In the genomic region with DNA sequence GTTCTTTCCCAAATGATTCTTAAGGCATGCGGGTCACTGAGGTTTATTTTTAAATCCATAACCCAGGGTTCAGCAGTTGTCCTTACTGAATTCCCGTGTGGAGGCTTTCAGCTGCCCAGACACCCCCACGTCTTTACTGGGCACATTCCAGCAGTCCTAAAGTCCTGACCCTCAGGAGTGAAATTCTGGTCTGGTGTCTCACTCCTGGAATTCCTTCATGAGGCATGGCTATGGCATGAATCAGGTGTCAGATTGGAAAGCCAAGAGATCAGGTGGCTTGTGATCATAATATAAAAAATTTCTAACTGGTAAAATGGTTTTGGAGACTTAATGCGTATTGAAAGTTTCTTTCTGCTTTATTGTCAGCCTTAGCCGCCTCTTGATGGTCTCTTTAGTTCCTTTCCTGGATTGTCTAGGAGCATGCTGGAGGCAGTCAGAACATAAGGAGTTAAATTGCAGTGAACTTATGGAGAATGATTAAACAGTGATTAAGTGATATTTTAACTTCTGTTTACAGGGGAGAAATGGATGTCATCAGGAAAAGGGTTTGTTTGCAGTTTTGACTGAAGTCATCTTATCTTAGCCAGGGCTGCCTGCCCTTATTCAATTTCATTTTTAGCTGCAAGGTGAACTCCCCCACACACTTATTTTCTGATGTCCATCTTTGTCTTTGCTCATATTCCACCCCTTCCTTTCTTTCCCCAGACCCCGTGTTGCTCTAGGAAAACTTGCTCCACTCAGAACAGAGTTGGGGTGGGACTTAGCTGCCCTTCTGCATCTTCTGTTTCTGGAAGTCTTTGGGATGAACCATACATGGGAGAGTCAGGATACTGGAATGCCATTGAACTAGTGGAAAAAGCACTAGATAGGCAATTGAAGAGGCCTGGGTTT, we compare ENCODE assay signal across 1 cellular context.
TF ChIP-seq lines count a peak whose summit lies in the region.

No MANE protein-coding gene starts in this region.

TF ChIP-seq in GM23338, 12 proteins besides CTCF, POLR2A, EP300 and RAD21 (continued from another document):
- TF ChIP-seq, protein P1, sequence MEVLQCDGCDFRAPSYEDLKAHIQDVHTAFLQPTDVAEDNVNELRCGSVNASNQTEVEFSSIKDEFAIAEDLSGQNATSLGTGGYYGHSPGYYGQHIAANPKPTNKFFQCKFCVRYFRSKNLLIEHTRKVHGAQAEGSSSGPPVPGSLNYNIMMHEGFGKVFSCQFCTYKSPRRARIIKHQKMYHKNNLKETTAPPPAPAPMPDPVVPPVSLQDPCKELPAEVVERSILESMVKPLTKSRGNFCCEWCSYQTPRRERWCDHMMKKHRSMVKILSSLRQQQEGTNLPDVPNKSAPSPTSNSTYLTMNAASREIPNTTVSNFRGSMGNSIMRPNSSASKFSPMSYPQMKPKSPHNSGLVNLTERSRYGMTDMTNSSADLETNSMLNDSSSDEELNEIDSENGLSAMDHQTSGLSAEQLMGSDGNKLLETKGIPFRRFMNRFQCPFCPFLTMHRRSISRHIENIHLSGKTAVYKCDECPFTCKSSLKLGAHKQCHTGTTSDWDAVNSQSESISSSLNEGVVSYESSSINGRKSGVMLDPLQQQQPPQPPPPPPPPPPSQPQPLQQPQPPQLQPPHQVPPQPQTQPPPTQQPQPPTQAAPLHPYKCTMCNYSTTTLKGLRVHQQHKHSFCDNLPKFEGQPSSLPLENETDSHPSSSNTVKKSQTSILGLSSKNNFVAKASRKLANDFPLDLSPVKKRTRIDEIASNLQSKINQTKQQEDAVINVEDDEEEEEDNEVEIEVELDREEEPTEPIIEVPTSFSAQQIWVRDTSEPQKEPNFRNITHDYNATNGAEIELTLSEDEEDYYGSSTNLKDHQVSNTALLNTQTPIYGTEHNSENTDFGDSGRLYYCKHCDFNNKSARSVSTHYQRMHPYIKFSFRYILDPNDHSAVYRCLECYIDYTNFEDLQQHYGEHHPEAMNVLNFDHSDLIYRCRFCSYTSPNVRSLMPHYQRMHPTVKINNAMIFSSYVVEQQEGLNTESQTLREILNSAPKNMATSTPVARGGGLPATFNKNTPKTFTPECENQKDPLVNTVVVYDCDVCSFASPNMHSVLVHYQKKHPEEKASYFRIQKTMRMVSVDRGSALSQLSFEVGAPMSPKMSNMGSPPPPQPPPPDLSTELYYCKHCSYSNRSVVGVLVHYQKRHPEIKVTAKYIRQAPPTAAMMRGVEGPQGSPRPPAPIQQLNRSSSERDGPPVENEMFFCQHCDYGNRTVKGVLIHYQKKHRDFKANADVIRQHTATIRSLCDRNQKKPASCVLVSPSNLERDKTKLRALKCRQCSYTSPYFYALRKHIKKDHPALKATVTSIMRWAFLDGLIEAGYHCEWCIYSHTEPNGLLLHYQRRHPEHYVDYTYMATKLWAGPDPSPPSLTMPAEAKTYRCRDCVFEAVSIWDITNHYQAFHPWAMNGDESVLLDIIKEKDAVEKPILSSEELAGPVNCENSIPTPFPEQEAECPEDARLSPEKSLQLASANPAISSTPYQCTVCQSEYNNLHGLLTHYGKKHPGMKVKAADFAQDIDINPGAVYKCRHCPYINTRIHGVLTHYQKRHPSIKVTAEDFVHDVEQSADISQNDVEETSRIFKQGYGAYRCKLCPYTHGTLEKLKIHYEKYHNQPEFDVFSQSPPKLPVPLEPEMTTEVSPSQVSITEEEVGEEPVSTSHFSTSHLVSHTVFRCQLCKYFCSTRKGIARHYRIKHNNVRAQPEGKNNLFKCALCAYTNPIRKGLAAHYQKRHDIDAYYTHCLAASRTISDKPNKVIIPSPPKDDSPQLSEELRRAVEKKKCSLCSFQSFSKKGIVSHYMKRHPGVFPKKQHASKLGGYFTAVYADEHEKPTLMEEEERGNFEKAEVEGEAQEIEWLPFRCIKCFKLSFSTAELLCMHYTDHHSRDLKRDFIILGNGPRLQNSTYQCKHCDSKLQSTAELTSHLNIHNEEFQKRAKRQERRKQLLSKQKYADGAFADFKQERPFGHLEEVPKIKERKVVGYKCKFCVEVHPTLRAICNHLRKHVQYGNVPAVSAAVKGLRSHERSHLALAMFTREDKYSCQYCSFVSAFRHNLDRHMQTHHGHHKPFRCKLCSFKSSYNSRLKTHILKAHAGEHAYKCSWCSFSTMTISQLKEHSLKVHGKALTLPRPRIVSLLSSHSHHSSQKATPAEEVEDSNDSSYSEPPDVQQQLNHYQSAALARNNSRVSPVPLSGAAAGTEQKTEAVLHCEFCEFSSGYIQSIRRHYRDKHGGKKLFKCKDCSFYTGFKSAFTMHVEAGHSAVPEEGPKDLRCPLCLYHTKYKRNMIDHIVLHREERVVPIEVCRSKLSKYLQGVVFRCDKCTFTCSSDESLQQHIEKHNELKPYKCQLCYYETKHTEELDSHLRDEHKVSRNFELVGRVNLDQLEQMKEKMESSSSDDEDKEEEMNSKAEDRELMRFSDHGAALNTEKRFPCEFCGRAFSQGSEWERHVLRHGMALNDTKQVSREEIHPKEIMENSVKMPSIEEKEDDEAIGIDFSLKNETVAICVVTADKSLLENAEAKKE (CRISPR knock-in tag; IDR thresholded peaks at IDR 0.05): no peak
- no peak for TF ChIP-seq ZNF114 (CRISPR knock-in tag; IDR thresholded peaks at IDR 0.05)
